ENCODE assay signal across 21 cellular contexts in the genomic region with DNA sequence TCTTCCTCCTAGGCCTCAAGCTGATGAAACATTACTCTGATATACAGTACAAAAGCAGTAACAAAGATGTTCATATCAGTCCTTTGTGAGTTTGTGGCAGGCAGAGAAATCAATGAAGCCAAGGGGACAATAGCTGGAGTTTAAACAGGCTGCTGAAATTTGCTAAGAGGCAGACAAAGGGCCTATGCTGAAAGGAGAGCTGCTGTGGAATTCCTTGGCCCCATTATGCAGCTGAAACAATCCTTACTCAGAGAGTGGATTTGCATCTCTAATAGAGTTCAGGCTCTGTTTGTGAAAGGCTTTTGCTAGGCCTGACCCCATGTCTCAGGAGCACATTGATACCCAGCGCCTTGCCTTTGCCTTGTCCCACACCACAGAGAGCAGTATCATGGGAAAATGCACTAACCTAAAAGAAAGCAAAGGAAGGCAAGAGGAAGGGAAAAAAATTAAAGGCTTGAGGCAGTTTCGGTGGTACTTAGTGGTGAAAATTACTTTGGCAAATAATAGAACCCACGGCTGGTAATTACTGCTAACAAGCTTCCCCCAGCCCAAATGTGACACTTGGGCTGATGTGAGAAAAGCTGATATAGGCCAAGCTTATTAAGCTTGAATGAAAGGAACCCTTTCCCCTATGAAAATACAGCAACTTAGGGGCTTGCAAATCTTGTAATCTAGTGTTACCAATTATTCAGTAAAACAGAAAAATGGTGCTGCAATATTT.
DNase-seq lines count a peak whose midpoint lies in the region; ATAC-seq and TF ChIP-seq lines count a peak whose summit lies in the region.
"Had no signal": no experiment of that assay in that cellular context is flagged by ENCODE, and none has a peak within 500 bp of the region (broad histone marks: within the 10 kb centered on the region; RNA-seq: fewer than 3 reads in every experiment).

No MANE protein-coding gene starts in this region.

- H3K27me3 ChIP-seq in brain microvascular endothelial cell (replicated peaks) = no peaks in the 10 kb centered on the region
- H3K27me3 ChIP-seq: cardiac muscle cell, MG63, pancreas, spleen, upper lobe of right lung had no signal

- in situ Hi-C loops in brain microvascular endothelial cell (cut with HindIII; ENCODE audit: low pct_ligation_motif_present, low sequenced_read_pairs) = no loop called here

- DNase-seq in NCI-H82 treated with DMSO at 0.1 percent for 48 hours (lab: John Stamatoyannopoulos, UW; ENCODE audit: unreplicated experiment) = peak; percentile 5
- DNase-seq in ecto neural progenitor cell (ENCODE audit: low spot score) = peak; percentile 72
- DNase-seq in iPS-NIHi11 (ENCODE audit: low spot score) = peak; percentile 39
- DNase-seq in putamen (ENCODE audit: low spot score) = peak; percentile 79
- no peak for DNase-seq in SK-N-DZ (ENCODE audit: low spot score)
- DNase-seq in brain microvascular endothelial cell = no peak
- no peak for DNase-seq in activated T-cell treated with anti-CD3 and anti-CD28 coated beads for 4 hours
- DNase-seq: activated CD4-positive, alpha-beta T cell treated with anti-CD3 and anti-CD28 coated beads, Interleukin-2, amount 50 U/mL, for 1 hour; activated T-cell treated with anti-CD3 and anti-CD28 coated beads, Interleukin-2, amount 50 U/mL, for 1 hour; DMS153; MG63; mucosa of descending colon; NCI-H2107; NCI-H69; pancreas; spleen; stimulated activated naive CD4-positive, alpha-beta T cell treated with Interleukin-2 at 50 U/mL for 16 hours; upper lobe of right lung had no signal

- H3K36me3 ChIP-seq in brain microvascular endothelial cell (replicated peaks) = no peaks in the 10 kb centered on the region
- H3K36me3 ChIP-seq: cardiac muscle cell, MG63, pancreas, spleen, upper lobe of right lung had no signal

- ATAC-seq in GM18511 (IDR thresholded peaks at IDR 0.05; ENCODE audit: unreplicated experiment) = no peak
- ATAC-seq: mucosa of descending colon, Panc1, pancreas, upper lobe of right lung had no signal

- no peak overlapping the region for H3K4me3 ChIP-seq in brain microvascular endothelial cell (ENCODE audit: low read depth, low read length)
- H3K4me3 ChIP-seq: cardiac muscle cell, MG63, mucosa of descending colon, pancreas, spleen, upper lobe of right lung had no signal

- no peak overlapping the region for H3K27ac ChIP-seq in brain microvascular endothelial cell
- H3K27ac ChIP-seq: cardiac muscle cell, pancreas, spleen, upper lobe of right lung had no signal

- TF ChIP-seq CTCF in brain microvascular endothelial cell (IDR thresholded peaks at IDR 0.05; ENCODE audit: low read depth, low read length, missing control alignments) = no peak

Comparison
In these comparisons a context has a peak if more than half of its experiments do, and no peak if none do; other contexts are left out.
1. DNase-seq: peak in NCI-H82 treated with DMSO at 0.1 percent for 48 hours (single experiment), ecto neural progenitor cell (single experiment), iPS-NIHi11 (single experiment) and putamen (single experiment); none in SK-N-DZ (single experiment), brain microvascular endothelial cell (single experiment) and activated T-cell treated with anti-CD3 and anti-CD28 coated beads for 4 hours (single experiment).